9 cellular contexts compared by ENCODE assay signal in genomic region chr12:46983959-46984833, GRCh38.
DNase-seq lines count a peak whose midpoint lies in the region; ATAC-seq and TF ChIP-seq lines count a peak whose summit lies in the region.
"Had no signal": no experiment of that assay in that cellular context is flagged by ENCODE, and none has a peak within 500 bp of the region (broad histone marks: within the 10 kb centered on the region; RNA-seq: fewer than 3 reads in every experiment).

No MANE protein-coding gene starts in this region.

- no peak overlapping the region for H3K4me3 Mint-ChIP-seq in CD4-positive, alpha-beta T cell
- H3K4me3 Mint-ChIP-seq: IgD-negative memory B cell had no signal

- peak; percentile 74 for ATAC-seq in CD4-positive, alpha-beta T cell (ENCODE audit: poor library complexity)
- ATAC-seq in GM19043 (IDR thresholded peaks at IDR 0.05; ENCODE audit: low read depth, unreplicated experiment) (peak; percentile 57), RWPE2 (ENCODE audit: low read depth) (peak; percentile 88)

- intact Hi-C loops in CD4-positive, alpha-beta T cell (cut with DNase I, micrococcal nuclease): loop anchor here (1.0 to 10.0 kb wide), 2 partner anchors 642 to 859 kb away; no protein-coding TSS in a partner anchor

- DNase-seq in CD4-positive, alpha-beta T cell: peak in 8 of 10 experiments; percentile 2 to 24 (median 8)
- DNase-seq in RWPE2 (ENCODE audit: low spot score): no peak
- peak; percentile 67 for DNase-seq in astrocyte of the hippocampus (ENCODE audit: low read depth, low spot score)
- DNase-seq in iPS DF 6.9 (ENCODE audit: low read depth, low spot score): peak; percentile 43
- peak; percentile 22 for DNase-seq in stimulated activated CD4-positive, alpha-beta T cell treated with anti-CD3 and anti-CD28 coated beads, Interleukin-1b, Interleukin-23, amount 100 ng/mL, for 48 hours
- no peak for DNase-seq in effector CD4-positive, alpha-beta T cell

- no peak overlapping the region for H3K4me2 ChIP-seq in KMS-11

- no peaks in the 10 kb centered on the region for H3K79me2 ChIP-seq in KMS-11 (ENCODE audit: insufficient read depth, low read depth)

- no peak overlapping the region for H3K4me3 ChIP-seq in KMS-11 (IDR thresholded peaks at IDR 0.05; ENCODE audit: insufficient read depth, low read depth, low read length)
- H3K4me3 ChIP-seq in RWPE2 (ENCODE audit: severe bottlenecking): no peak overlapping the region
- no peak overlapping the region for H3K4me3 ChIP-seq in iPS DF 6.9 (ENCODE audit: low read length)

- H3K9ac ChIP-seq in KMS-11: no peak overlapping the region

- no peaks in the 10 kb centered on the region for H4K20me1 ChIP-seq in KMS-11 (ENCODE audit: insufficient read depth)

- peak; percentile 53 for TF ChIP-seq CTCF in CD4-positive, alpha-beta T cell (IDR thresholded peaks at IDR 0.05)
- peak; percentile 77 for TF ChIP-seq CTCF in KMS-11 (conservative IDR thresholded peaks at IDR 0.05; ENCODE audit: low read depth, low read length)
- peak; percentile 94 for TF ChIP-seq CTCF in RWPE2 (IDR thresholded peaks at IDR 0.05; ENCODE audit: poor library complexity, severe bottlenecking)

- H3K27ac Mint-ChIP-seq in CD4-positive, alpha-beta T cell: no peak overlapping the region
- H3K27ac Mint-ChIP-seq: IgD-negative memory B cell had no signal

- H3K27me3 ChIP-seq in CD4-positive, alpha-beta T cell (ENCODE audit: control insufficient read depth, insufficient read depth, low read length): peaks cover 7% of the 10 kb centered on the region
- H3K27me3 ChIP-seq in KMS-11 (ENCODE audit: insufficient read depth, low read depth) (no peaks in the 10 kb centered on the region), RWPE2 (ENCODE audit: insufficient read depth, poor library complexity, severe bottlenecking) (no peaks in the 10 kb centered on the region), iPS DF 6.9 (ENCODE audit: control insufficient read depth, insufficient read depth, low read length) (no peaks in the 10 kb centered on the region)

- H3K36me3 Mint-ChIP-seq in CD4-positive, alpha-beta T cell (ENCODE audit: low read depth): no peaks in the 10 kb centered on the region
- H3K36me3 Mint-ChIP-seq: IgD-negative memory B cell had no signal

- H3K4me1 ChIP-seq in KMS-11 (ENCODE audit: low read depth, poor library complexity, severe bottlenecking): no peaks in the 10 kb centered on the region
- peaks cover 12% of the 10 kb centered on the region for H3K4me1 ChIP-seq in RWPE2 (ENCODE audit: insufficient read depth, poor library complexity, severe bottlenecking)
- no peaks in the 10 kb centered on the region for H3K4me1 ChIP-seq in iPS DF 6.9 (ENCODE audit: control insufficient read depth, insufficient read depth, low read length)

- CTCF ChIA-PET in CD4-positive, alpha-beta T cell (lab: Charles Lee): no interaction called here

- no peak overlapping the region for H3K27ac ChIP-seq in CD4-positive, alpha-beta T cell (ENCODE audit: low read depth, low read length)
- H3K27ac ChIP-seq in KMS-11 (no peak overlapping the region), RWPE2 (ENCODE audit: poor library complexity, severe bottlenecking) (peak overlapping the region; percentile 20), iPS DF 6.9 (ENCODE audit: low read length) (no peak overlapping the region)

- peak overlapping the region; percentile 24; the same call in 1 of the 2 replicates for H2AFZ ChIP-seq in KMS-11 (ENCODE audit: low read depth)

- peaks cover 7% of the 10 kb centered on the region for H3K4me1 Mint-ChIP-seq in CD4-positive, alpha-beta T cell (ENCODE audit: low read depth)

- POLR2A ChIA-PET in CD4-positive, alpha-beta T cell (lab: Charles Lee): no interaction called here

- H3K36me3 ChIP-seq in KMS-11 (ENCODE audit: insufficient read depth): no peaks in the 10 kb centered on the region
- no peaks in the 10 kb centered on the region for H3K36me3 ChIP-seq in RWPE2 (ENCODE audit: low read depth)
- H3K36me3 ChIP-seq in iPS DF 6.9 (ENCODE audit: control insufficient read depth, insufficient read depth, low read length): no peaks in the 10 kb centered on the region

- H3K27me3 Mint-ChIP-seq in CD4-positive, alpha-beta T cell: peaks cover 23% of the 10 kb centered on the region

- peaks cover 3% of the 10 kb centered on the region for H3K9me3 ChIP-seq in CD4-positive, alpha-beta T cell (ENCODE audit: control insufficient read depth, low read length)
- no peaks in the 10 kb centered on the region for H3K9me3 ChIP-seq in RWPE2 (ENCODE audit: severe bottlenecking)
- no peaks in the 10 kb centered on the region for H3K9me3 ChIP-seq in iPS DF 6.9 (ENCODE audit: control insufficient read depth, insufficient read depth, low read length)

- no CpG with 5 or more reads among the region's 7 CpGs for WGBS in iPS DF 6.9 (ENCODE audit: insufficient coverage, insufficient read length)

- H3K9me3 Mint-ChIP-seq in CD4-positive, alpha-beta T cell: peaks cover 3% of the 10 kb centered on the region

Comparison
In these comparisons a context has a peak if more than half of its experiments do, and no peak if none do; other contexts are left out.
1. DNase-seq: peak in CD4-positive, alpha-beta T cell (8 of 10), astrocyte of the hippocampus (single experiment), iPS DF 6.9 (single experiment) and stimulated activated CD4-positive, alpha-beta T cell treated with anti-CD3 and anti-CD28 coated beads, Interleukin-1b, Interleukin-23, amount 100 ng/mL, for 48 hours (single experiment); none in RWPE2 (single experiment) and effector CD4-positive, alpha-beta T cell (single experiment).
2. Peak in every context shown above with its lines, with median percentiles within 50 percentile points of each other: ATAC-seq and CTCF ChIP-seq.